Comparison of ENCODE assay signal across 1 cellular context in the genomic region with DNA sequence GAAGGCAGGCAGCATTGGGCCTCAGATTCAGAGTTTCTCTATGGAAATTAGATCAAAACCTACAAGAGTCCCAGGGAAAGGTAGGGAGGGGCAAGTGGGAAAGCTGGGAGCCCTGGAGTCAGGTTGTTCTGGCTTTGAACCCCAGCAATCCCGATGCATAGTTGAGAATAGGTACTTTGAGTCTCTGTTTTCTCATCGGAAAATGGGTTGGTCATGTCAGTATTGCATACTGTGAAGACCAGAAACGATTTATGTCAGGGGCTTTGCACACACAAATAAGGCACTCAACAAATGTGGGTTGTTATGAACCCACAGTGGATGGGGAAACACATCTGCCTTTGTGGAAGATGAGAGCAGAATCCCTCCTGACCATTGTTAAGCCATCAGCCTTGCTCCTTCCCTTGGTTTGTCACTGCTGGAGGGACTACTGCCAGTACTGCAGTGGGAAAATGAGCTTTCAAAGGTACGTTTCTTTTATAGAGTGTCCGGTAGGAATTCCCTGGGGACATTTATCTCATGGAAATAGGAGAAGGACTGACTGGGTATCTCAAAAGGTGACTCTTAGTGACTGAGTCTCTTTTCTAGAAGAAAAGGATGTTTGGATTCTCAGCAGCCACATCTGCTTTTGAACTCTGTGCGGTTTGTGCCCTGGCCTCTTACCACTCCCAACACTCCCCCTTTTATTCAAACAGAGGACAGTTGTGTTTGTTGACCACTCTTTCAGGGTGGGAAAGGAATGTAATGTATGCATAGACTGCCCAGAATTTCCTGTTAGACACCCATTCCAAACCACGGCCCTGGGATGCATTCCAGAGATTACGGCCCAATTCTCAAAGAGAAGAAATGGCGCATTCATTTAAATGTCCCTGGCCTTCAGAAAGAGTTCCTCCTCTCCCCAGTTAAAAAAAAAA.
TF ChIP-seq lines count a peak whose summit lies in the region.

No MANE protein-coding gene starts in this region.

TF ChIP-seq in HepG2, 621 proteins besides CTCF, POLR2A, EP300 and RAD21 (continued from another document and continues in another):
- TF ChIP-seq, protein P1, sequence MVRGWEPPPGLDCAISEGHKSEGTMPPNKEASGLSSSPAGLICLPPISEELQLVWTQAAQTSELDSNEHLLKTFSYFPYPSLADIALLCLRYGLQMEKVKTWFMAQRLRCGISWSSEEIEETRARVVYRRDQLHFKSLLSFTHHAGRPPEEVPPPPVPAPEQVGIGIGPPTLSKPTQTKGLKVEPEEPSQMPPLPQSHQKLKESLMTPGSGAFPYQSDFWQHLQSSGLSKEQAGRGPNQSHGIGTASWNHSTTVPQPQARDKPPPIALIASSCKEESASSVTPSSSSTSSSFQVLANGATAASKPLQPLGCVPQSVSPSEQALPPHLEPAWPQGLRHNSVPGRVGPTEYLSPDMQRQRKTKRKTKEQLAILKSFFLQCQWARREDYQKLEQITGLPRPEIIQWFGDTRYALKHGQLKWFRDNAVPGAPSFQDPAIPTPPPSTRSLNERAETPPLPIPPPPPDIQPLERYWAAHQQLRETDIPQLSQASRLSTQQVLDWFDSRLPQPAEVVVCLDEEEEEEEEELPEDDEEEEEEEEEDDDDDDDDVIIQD (CRISPR knock-in tag; IDR thresholded peaks at IDR 0.05; ENCODE audit: low read depth) = peak; percentile 61; the same call in 1 of the 2 replicates
- TF ChIP-seq ZNF766 (CRISPR knock-in tag; IDR thresholded peaks at IDR 0.05; ENCODE audit: borderline replicate concordance) = no peak
- TF ChIP-seq, protein P2, sequence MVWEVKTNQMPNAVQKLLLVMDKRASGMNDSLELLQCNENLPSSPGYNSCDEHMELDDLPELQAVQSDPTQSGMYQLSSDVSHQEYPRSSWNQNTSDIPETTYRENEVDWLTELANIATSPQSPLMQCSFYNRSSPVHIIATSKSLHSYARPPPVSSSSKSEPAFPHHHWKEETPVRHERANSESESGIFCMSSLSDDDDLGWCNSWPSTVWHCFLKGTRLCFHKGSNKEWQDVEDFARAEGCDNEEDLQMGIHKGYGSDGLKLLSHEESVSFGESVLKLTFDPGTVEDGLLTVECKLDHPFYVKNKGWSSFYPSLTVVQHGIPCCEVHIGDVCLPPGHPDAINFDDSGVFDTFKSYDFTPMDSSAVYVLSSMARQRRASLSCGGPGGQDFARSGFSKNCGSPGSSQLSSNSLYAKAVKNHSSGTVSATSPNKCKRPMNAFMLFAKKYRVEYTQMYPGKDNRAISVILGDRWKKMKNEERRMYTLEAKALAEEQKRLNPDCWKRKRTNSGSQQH (CRISPR knock-in tag; IDR thresholded peaks at IDR 0.05; ENCODE audit: low read depth) = no peak; the same call in 1 of the 2 replicates
- no peak for TF ChIP-seq ZBTB21 (CRISPR knock-in tag; IDR thresholded peaks at IDR 0.05)
- peak; percentile 49 for TF ChIP-seq KMT2B (CRISPR knock-in tag; IDR thresholded peaks at IDR 0.05)
- TF ChIP-seq POGZ (CRISPR knock-in tag; IDR thresholded peaks at IDR 0.05) = 0 out of 2 replicates have a peak, but pooled peaks have one; percentile 35
- TF ChIP-seq, protein P3, sequence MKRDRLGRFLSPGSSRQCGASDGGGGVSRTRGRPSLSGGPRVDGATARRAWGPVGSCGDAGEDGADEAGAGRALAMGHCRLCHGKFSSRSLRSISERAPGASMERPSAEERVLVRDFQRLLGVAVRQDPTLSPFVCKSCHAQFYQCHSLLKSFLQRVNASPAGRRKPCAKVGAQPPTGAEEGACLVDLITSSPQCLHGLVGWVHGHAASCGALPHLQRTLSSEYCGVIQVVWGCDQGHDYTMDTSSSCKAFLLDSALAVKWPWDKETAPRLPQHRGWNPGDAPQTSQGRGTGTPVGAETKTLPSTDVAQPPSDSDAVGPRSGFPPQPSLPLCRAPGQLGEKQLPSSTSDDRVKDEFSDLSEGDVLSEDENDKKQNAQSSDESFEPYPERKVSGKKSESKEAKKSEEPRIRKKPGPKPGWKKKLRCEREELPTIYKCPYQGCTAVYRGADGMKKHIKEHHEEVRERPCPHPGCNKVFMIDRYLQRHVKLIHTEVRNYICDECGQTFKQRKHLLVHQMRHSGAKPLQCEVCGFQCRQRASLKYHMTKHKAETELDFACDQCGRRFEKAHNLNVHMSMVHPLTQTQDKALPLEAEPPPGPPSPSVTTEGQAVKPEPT (CRISPR knock-in tag; IDR thresholded peaks at IDR 0.05; ENCODE audit: low read depth) = no peak
- no peak for TF ChIP-seq SKI (IDR thresholded peaks at IDR 0.05; ENCODE audit: partially characterized antibody)
- TF ChIP-seq, protein P4, sequence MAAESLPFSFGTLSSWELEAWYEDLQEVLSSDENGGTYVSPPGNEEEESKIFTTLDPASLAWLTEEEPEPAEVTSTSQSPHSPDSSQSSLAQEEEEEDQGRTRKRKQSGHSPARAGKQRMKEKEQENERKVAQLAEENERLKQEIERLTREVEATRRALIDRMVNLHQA (CRISPR knock-in tag; IDR thresholded peaks at IDR 0.05) = no peak
- no peak for TF ChIP-seq PHB2 (IDR thresholded peaks at IDR 0.05; ENCODE audit: partially characterized antibody)
- TF ChIP-seq HCFC1 (IDR thresholded peaks at IDR 0.05; ENCODE audit: low read depth, low read length) = no peak
- no peak for TF ChIP-seq ELF1 (CRISPR knock-in tag; IDR thresholded peaks at IDR 0.05)
- TF ChIP-seq JUN (CRISPR knock-in tag; IDR thresholded peaks at IDR 0.05) = no peak
- TF ChIP-seq ZSCAN29 (CRISPR knock-in tag; conservative IDR thresholded peaks at IDR 0.05) = no peak
- TF ChIP-seq PHF5A (CRISPR knock-in tag; IDR thresholded peaks at IDR 0.05; ENCODE audit: low read depth, unreplicated experiment) = no peak
- TF ChIP-seq, protein P5, sequence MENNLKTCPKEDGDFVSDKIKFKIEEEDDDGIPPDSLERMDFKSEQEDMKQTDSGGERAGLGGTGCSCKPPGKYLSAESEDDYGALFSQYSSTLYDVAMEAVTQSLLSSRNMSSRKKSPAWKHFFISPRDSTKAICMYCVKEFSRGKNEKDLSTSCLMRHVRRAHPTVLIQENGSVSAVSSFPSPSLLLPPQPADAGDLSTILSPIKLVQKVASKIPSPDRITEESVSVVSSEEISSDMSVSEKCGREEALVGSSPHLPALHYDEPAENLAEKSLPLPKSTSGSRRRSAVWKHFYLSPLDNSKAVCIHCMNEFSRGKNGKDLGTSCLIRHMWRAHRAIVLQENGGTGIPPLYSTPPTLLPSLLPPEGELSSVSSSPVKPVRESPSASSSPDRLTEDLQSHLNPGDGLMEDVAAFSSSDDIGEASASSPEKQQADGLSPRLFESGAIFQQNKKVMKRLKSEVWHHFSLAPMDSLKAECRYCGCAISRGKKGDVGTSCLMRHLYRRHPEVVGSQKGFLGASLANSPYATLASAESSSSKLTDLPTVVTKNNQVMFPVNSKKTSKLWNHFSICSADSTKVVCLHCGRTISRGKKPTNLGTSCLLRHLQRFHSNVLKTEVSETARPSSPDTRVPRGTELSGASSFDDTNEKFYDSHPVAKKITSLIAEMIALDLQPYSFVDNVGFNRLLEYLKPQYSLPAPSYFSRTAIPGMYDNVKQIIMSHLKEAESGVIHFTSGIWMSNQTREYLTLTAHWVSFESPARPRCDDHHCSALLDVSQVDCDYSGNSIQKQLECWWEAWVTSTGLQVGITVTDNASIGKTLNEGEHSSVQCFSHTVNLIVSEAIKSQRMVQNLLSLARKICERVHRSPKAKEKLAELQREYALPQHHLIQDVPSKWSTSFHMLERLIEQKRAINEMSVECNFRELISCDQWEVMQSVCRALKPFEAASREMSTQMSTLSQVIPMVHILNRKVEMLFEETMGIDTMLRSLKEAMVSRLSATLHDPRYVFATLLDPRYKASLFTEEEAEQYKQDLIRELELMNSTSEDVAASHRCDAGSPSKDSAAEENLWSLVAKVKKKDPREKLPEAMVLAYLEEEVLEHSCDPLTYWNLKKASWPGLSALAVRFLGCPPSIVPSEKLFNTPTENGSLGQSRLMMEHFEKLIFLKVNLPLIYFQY (CRISPR knock-in tag; IDR thresholded peaks at IDR 0.05; ENCODE audit: borderline replicate concordance) = no peak; the same call in 1 of the 2 replicates
- peak; percentile 37; the same call in 1 of the 2 replicates for TF ChIP-seq RXRA (CRISPR knock-in tag; IDR thresholded peaks at IDR 0.05)
- TF ChIP-seq, protein P6, sequence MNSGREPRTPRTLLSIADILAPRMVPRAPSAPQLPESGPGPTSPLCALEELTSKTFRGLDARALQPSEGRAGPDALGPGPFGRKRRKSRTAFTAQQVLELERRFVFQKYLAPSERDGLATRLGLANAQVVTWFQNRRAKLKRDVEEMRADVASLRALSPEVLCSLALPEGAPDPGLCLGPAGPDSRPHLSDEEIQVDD (CRISPR knock-in tag; IDR thresholded peaks at IDR 0.05; ENCODE audit: borderline replicate concordance) = no peak
- TF ChIP-seq GATA4 (IDR thresholded peaks at IDR 0.05; ENCODE audit: borderline replicate concordance, low read depth) = peak; percentile 77; the same call in 1 of the 2 replicates
- no peak for TF ChIP-seq AGO2 (optimal IDR thresholded peaks at IDR 0.05; ENCODE audit: low read depth, low read length)
- TF ChIP-seq ETV6 (CRISPR knock-in tag; conservative IDR thresholded peaks at IDR 0.05) = 0 out of 2 replicates have a peak, but pooled peaks have one; percentile 16
- TF ChIP-seq, protein P7, sequence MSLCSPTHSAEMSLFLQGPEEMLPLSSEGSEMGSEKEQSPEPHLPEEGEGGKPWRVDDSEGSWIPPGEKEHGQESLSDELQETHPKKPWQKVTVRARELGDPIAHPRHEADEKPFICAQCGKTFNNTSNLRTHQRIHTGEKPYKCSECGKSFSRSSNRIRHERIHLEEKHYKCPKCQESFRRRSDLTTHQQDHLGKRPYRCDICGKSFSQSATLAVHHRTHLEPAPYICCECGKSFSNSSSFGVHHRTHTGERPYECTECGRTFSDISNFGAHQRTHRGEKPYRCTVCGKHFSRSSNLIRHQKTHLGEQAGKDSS (CRISPR knock-in tag; IDR thresholded peaks at IDR 0.05; ENCODE audit: borderline replicate concordance, low read depth) = no peak
- no peak for TF ChIP-seq TCF12 (IDR thresholded peaks at IDR 0.05)
- TF ChIP-seq TCF12 (CRISPR knock-in tag; IDR thresholded peaks at IDR 0.05) = no peak
- no peak for TF ChIP-seq ZNF430 (CRISPR knock-in tag; IDR thresholded peaks at IDR 0.05)
- TF ChIP-seq ZNF44 (CRISPR knock-in tag; IDR thresholded peaks at IDR 0.05) = no peak
- no peak for TF ChIP-seq MIER3 (CRISPR knock-in tag; IDR thresholded peaks at IDR 0.05; ENCODE audit: borderline replicate concordance)
- TF ChIP-seq, protein P8, sequence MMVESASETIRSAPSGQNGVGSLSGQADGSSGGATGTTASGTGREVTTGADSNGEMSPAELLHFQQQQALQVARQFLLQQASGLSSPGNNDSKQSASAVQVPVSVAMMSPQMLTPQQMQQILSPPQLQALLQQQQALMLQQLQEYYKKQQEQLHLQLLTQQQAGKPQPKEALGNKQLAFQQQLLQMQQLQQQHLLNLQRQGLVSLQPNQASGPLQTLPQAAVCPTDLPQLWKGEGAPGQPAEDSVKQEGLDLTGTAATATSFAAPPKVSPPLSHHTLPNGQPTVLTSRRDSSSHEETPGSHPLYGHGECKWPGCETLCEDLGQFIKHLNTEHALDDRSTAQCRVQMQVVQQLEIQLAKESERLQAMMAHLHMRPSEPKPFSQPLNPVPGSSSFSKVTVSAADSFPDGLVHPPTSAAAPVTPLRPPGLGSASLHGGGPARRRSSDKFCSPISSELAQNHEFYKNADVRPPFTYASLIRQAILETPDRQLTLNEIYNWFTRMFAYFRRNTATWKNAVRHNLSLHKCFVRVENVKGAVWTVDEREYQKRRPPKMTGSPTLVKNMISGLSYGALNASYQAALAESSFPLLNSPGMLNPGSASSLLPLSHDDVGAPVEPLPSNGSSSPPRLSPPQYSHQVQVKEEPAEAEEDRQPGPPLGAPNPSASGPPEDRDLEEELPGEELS (CRISPR knock-in tag; IDR thresholded peaks at IDR 0.05) = peak; percentile 96
- no peak for TF ChIP-seq PAX8 (CRISPR knock-in tag; IDR thresholded peaks at IDR 0.05; ENCODE audit: borderline replicate concordance)
- no peak for TF ChIP-seq ZEB1 (IDR thresholded peaks at IDR 0.05; ENCODE audit: insufficient replicate concordance, low read depth)
- TF ChIP-seq KDM5B (CRISPR knock-in tag; IDR thresholded peaks at IDR 0.05; ENCODE audit: borderline replicate concordance) = no peak
- TF ChIP-seq ZNF773 (CRISPR knock-in tag; IDR thresholded peaks at IDR 0.05; ENCODE audit: borderline replicate concordance) = no peak
- TF ChIP-seq ARHGAP35 (CRISPR knock-in tag; IDR thresholded peaks at IDR 0.05; ENCODE audit: borderline replicate concordance) = no peak
- no peak for TF ChIP-seq AHR (CRISPR knock-in tag; IDR thresholded peaks at IDR 0.05)
- TF ChIP-seq ZMYM2 (CRISPR knock-in tag; IDR thresholded peaks at IDR 0.05) = no peak
- TF ChIP-seq NCOA1 (CRISPR knock-in tag; IDR thresholded peaks at IDR 0.05) = no peak
- TF ChIP-seq, protein P9, sequence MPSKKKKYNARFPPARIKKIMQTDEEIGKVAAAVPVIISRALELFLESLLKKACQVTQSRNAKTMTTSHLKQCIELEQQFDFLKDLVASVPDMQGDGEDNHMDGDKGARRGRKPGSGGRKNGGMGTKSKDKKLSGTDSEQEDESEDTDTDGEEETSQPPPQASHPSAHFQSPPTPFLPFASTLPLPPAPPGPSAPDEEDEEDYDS (CRISPR knock-in tag; IDR thresholded peaks at IDR 0.05) = peak; percentile 88
- no peak for TF ChIP-seq SYNCRIP (IDR thresholded peaks at IDR 0.05; ENCODE audit: insufficient read depth, low read depth, low read length)
- TF ChIP-seq, protein P10, sequence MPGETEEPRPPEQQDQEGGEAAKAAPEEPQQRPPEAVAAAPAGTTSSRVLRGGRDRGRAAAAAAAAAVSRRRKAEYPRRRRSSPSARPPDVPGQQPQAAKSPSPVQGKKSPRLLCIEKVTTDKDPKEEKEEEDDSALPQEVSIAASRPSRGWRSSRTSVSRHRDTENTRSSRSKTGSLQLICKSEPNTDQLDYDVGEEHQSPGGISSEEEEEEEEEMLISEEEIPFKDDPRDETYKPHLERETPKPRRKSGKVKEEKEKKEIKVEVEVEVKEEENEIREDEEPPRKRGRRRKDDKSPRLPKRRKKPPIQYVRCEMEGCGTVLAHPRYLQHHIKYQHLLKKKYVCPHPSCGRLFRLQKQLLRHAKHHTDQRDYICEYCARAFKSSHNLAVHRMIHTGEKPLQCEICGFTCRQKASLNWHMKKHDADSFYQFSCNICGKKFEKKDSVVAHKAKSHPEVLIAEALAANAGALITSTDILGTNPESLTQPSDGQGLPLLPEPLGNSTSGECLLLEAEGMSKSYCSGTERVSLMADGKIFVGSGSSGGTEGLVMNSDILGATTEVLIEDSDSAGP (CRISPR knock-in tag; IDR thresholded peaks at IDR 0.05; ENCODE audit: borderline replicate concordance) = no peak
- TF ChIP-seq FOXA1 (IDR thresholded peaks at IDR 0.05) = no peak
- TF ChIP-seq FOXA1 (CRISPR knock-in tag; IDR thresholded peaks at IDR 0.05) = peak; percentile 80
- TF ChIP-seq HNRNPK (IDR thresholded peaks at IDR 0.05; ENCODE audit: low read depth, low read length, poor library complexity, severe bottlenecking) = no peak
- TF ChIP-seq IKZF4 (CRISPR knock-in tag; IDR thresholded peaks at IDR 0.05; ENCODE audit: borderline replicate concordance, low read depth, not compliant biosample characterization) = no peak
